8 cellular contexts compared by ENCODE assay signal in genomic region chr3:184017672-184018423, GRCh38. TPM values are rescaled to one million over a fixed set of nuclear protein-coding genes. Genes with fewer than 3 reads are reported as not detected.
DNase-seq lines count a peak whose midpoint lies in the region; TF ChIP-seq lines count a peak whose summit lies in the region.

Gene ABCC5, minus strand, starts transcription at chr3:184017884. Its CDS starts 3,492 bp downstream, at chr3:184014392.

- TF ChIP-seq CTCF in GM20000 (IDR thresholded peaks at IDR 0.05; ENCODE audit: extremely low read depth, missing control alignments): no peak

- no peaks in the 10 kb centered on the region for H3K27me3 ChIP-seq in endocrine pancreas (ENCODE audit: control insufficient read depth, insufficient read depth, low read length)

- no peaks in the 10 kb centered on the region for H3K9me3 ChIP-seq in endocrine pancreas (ENCODE audit: control insufficient read depth, low read length)

- peaks cover 10% of the 10 kb centered on the region for H3K4me1 ChIP-seq in endocrine pancreas (ENCODE audit: control insufficient read depth, insufficient read depth, low read length)

- no peaks in the 10 kb centered on the region for H3K36me3 ChIP-seq in endocrine pancreas (ENCODE audit: control insufficient read depth, insufficient read depth, low read length)

- peak within 1 kb of the TSS; percentile 96 for H3K9ac ChIP-seq in endocrine pancreas (ENCODE audit: control insufficient read depth, insufficient read depth, low read length)

- H3K4me3 ChIP-seq in endocrine pancreas (ENCODE audit: control insufficient read depth, insufficient read depth, low read length): peak within 1 kb of the TSS; percentile 69

- DNase-seq in COLO668 (lab: John Stamatoyannopoulos, UW; ENCODE audit: unreplicated experiment): peak; percentile 87
- peak; percentile 95 for DNase-seq in GM20000 (ENCODE audit: low spot score)
- DNase-seq in HT-29 (ENCODE audit: low spot score): peak; percentile 86
- DNase-seq in NOMO-1 treated with DMSO at 0.1 percent for 48 hours (lab: John Stamatoyannopoulos, UW; ENCODE audit: unreplicated experiment): peak; percentile 93
- peak; percentile 69 to 73 for DNase-seq in activated CD8-positive, alpha-beta memory T cell treated with anti-CD3 and anti-CD28 coated beads for 4 hours (ENCODE audit: low read depth in 2 of 2)
- peak; percentile 96 for DNase-seq in mesenteric fat pad (ENCODE audit: low spot score)
- DNase-seq in stimulated activated CD8-positive, alpha-beta memory T cell treated with anti-CD3 and anti-CD28 coated beads, Interleukin-15, amount 100 ng/mL, for 24 hours (ENCODE audit: low read depth): peak; percentile 62

RNA-seq across cellular contexts. Expression of gene ABCC5, which starts in this region (rescaled TPM):
- 3.7 and 4.8 TPM in 2 replicates for total RNA-seq in HT-29 (2014; rRNA removed; shearing (Covaris generic))
- 24.2 TPM for total RNA-seq in mesenteric fat pad

Comparison
In these comparisons a context has a peak if more than half of its experiments do, and no peak if none do; other contexts are left out.
1. Peak in every context shown above with its lines: DNase-seq and H3K4me3 ChIP-seq.